Comparison of ENCODE assay signal across 9 cellular contexts in genomic region chr10:3623746-3624145, GRCh38.
DNase-seq lines count a peak whose midpoint lies in the region; ATAC-seq, FAIRE-seq and TF ChIP-seq lines count a peak whose summit lies in the region.
"Had no signal": no experiment of that assay in that cellular context is flagged by ENCODE, and none has a peak within 500 bp of the region (broad histone marks: within the 10 kb centered on the region; RNA-seq: fewer than 3 reads in every experiment).

No MANE protein-coding gene starts in this region.

- H3K4me1 Mint-ChIP-seq in activated CD8-positive, alpha-beta T cell treated with anti-CD3 and anti-CD28 coated beads for 36 hours (ENCODE audit: low read depth): peaks cover 31% of the 10 kb centered on the region
- peaks cover 14% of the 10 kb centered on the region for H3K4me1 Mint-ChIP-seq in activated CD8-positive, alpha-beta T cell treated with anti-CD3 and anti-CD28 coated beads, Interleukin-2, amount 10 ng/mL, durations not matched to agents 7 days and 5 days (ENCODE audit: low read depth)
- peaks cover 8 to 9% of the 10 kb centered on the region in 2 donors for H3K4me1 Mint-ChIP-seq in natural killer cell

- intact Hi-C loops in activated CD8-positive, alpha-beta T cell treated with anti-CD3 and anti-CD28 coated beads for 36 hours (cut with micrococcal nuclease): loop anchor here (10.0 kb wide), 1 partner anchor 131 kb away; no protein-coding TSS in a partner anchor
- intact Hi-C loops in transverse colon (cut with DNase I; ENCODE audit: low total_unique reads) (no loop called here), natural killer cell (cut with micrococcal nuclease) (no loop called here)

- H3K36me3 Mint-ChIP-seq in activated CD8-positive, alpha-beta T cell treated with anti-CD3 and anti-CD28 coated beads for 36 hours (ENCODE audit: low read depth): peaks cover 8% of the 10 kb centered on the region
- H3K36me3 Mint-ChIP-seq in activated CD8-positive, alpha-beta T cell treated with anti-CD3 and anti-CD28 coated beads, Interleukin-2, amount 10 ng/mL, durations not matched to agents 7 days and 5 days (ENCODE audit: low read depth): peaks cover 4% of the 10 kb centered on the region
- peaks cover 10% of the 10 kb centered on the region for H3K36me3 Mint-ChIP-seq in natural killer cell

- peak overlapping the region; percentile 80 for H3K27ac Mint-ChIP-seq in activated CD8-positive, alpha-beta T cell treated with anti-CD3 and anti-CD28 coated beads for 36 hours
- H3K27ac Mint-ChIP-seq in activated CD8-positive, alpha-beta T cell treated with anti-CD3 and anti-CD28 coated beads, Interleukin-2, amount 10 ng/mL, durations not matched to agents 7 days and 5 days: no peak overlapping the region
- H3K27ac Mint-ChIP-seq in natural killer cell: no peak overlapping the region

- peak overlapping the region; percentile 18 to 59 (median 40) for H3K27ac ChIP-seq in transverse colon
- H3K27ac ChIP-seq: right lobe of liver had no signal

- WGBS in transverse colon (ENCODE audit: low coverage in 1 of 2), 2 donors: 47 to 62% methylated on average over 3 to 7 of the region's 7 CpGs

- peaks cover 7% of the 10 kb centered on the region for H3K9me3 Mint-ChIP-seq in activated CD8-positive, alpha-beta T cell treated with anti-CD3 and anti-CD28 coated beads for 36 hours
- peaks cover 8% of the 10 kb centered on the region for H3K9me3 Mint-ChIP-seq in activated CD8-positive, alpha-beta T cell treated with anti-CD3 and anti-CD28 coated beads, Interleukin-2, amount 10 ng/mL, durations not matched to agents 7 days and 5 days (ENCODE audit: insufficient read depth)
- H3K9me3 Mint-ChIP-seq in natural killer cell: peaks cover 4 to 5% of the 10 kb centered on the region in 2 donors

- H3K27me3 Mint-ChIP-seq in activated CD8-positive, alpha-beta T cell treated with anti-CD3 and anti-CD28 coated beads for 36 hours: peaks cover 1% of the 10 kb centered on the region
- peaks cover 3% of the 10 kb centered on the region for H3K27me3 Mint-ChIP-seq in activated CD8-positive, alpha-beta T cell treated with anti-CD3 and anti-CD28 coated beads, Interleukin-2, amount 10 ng/mL, durations not matched to agents 7 days and 5 days (ENCODE audit: low read depth)
- H3K27me3 Mint-ChIP-seq in natural killer cell (ENCODE audit: low read depth in 2 of 2): peaks cover 9 to 32% of the 10 kb centered on the region in 2 donors

- H3K27me3 ChIP-seq in transverse colon: no peaks in the 10 kb centered on the region
- H3K27me3 ChIP-seq: right lobe of liver had no signal

- H3K4me3 Mint-ChIP-seq in activated CD8-positive, alpha-beta T cell treated with anti-CD3 and anti-CD28 coated beads for 36 hours: no peak overlapping the region
- no peak overlapping the region for H3K4me3 Mint-ChIP-seq in activated CD8-positive, alpha-beta T cell treated with anti-CD3 and anti-CD28 coated beads, Interleukin-2, amount 10 ng/mL, durations not matched to agents 7 days and 5 days
- H3K4me3 Mint-ChIP-seq in natural killer cell: no peak overlapping the region

- no peaks in the 10 kb centered on the region for H3K36me3 ChIP-seq in transverse colon
- H3K36me3 ChIP-seq: right lobe of liver had no signal

- H3K4me3 ChIP-seq in fibroblast of villous mesenchyme (ENCODE audit: low read depth, low read length) (peak overlapping the region; percentile 16), transverse colon (no peak overlapping the region)
- H3K4me3 ChIP-seq: right lobe of liver had no signal

- TF ChIP-seq CTCF in activated CD8-positive, alpha-beta T cell treated with anti-CD3 and anti-CD28 coated beads for 36 hours (IDR thresholded peaks at IDR 0.05): no peak
- TF ChIP-seq CTCF in fibroblast of villous mesenchyme (IDR thresholded peaks at IDR 0.05; ENCODE audit: insufficient read depth, low read depth, low read length): no peak
- no peak for TF ChIP-seq CTCF in transverse colon (IDR thresholded peaks at IDR 0.05)
- TF ChIP-seq CTCF in natural killer cell (IDR thresholded peaks at IDR 0.05): no peak

- H3K4me1 ChIP-seq in transverse colon: peaks cover 0 to 6% (median 2%) of the 10 kb centered on the region in 4 donors
- H3K4me1 ChIP-seq: right lobe of liver had no signal

- CTCF ChIA-PET in activated CD8-positive, alpha-beta T cell treated with anti-CD3 and anti-CD28 coated beads for 36 hours (lab: Charles Lee): interaction anchor here (1.2 to 1.3 kb wide), 2 partner anchors 9 to 32 kb away, joined by 3 to 4 read pairs; no protein-coding TSS in a partner anchor
- CTCF ChIA-PET in activated CD8-positive, alpha-beta T cell treated with anti-CD3 and anti-CD28 coated beads, Interleukin-2, amount 10 ng/mL, durations not matched to agents 7 days and 5 days (lab: Charles Lee): interaction anchor here (0.9 kb wide), 1 partner anchor 22 kb away, joined by 3 read pairs; no protein-coding TSS in a partner anchor

- no peak for ATAC-seq in activated CD8-positive, alpha-beta T cell treated with anti-CD3 and anti-CD28 coated beads for 36 hours
- no peak for ATAC-seq in activated CD8-positive, alpha-beta T cell treated with anti-CD3 and anti-CD28 coated beads, Interleukin-2, amount 10 ng/mL, durations not matched to agents 7 days and 5 days
- ATAC-seq in natural killer cell: no peak

- no peak for DNase-seq in activated CD8-positive, alpha-beta T cell treated with anti-CD3 and anti-CD28 coated beads for 36 hours
- no peak for DNase-seq in activated CD8-positive, alpha-beta T cell treated with anti-CD3 and anti-CD28 coated beads, Interleukin-2, amount 10 ng/mL, durations not matched to agents 7 days and 5 days
- peak; percentile 36 for DNase-seq in HTR-8/SVneo (ENCODE audit: insufficient read length, low spot score)
- peak; percentile 92 for DNase-seq in fibroblast of villous mesenchyme (ENCODE audit: low read depth)
- no peak for DNase-seq in transverse colon
- DNase-seq in natural killer cell: no peak
- DNase-seq in stimulated activated CD4-positive, alpha-beta T cell treated with anti-CD3 and anti-CD28 coated beads, Interleukin-4, amount 100 ng/mL, for 1 hour: no peak
- no peak for DNase-seq in NCI-H187 treated with DMSO at 0.1 percent for 48 hours (lab: John Stamatoyannopoulos, UW)
- DNase-seq: right lobe of liver had no signal

- no peak for FAIRE-seq in HTR-8/SVneo (lab: Jason Lieb, UNC)

- TF ChIP-seq POLR2A in transverse colon (IDR thresholded peaks at IDR 0.05): no peak

- no peak for TF ChIP-seq EP300 in transverse colon (IDR thresholded peaks at IDR 0.05; ENCODE audit: low read depth)

- POLR2A ChIA-PET in activated CD8-positive, alpha-beta T cell treated with anti-CD3 and anti-CD28 coated beads for 36 hours (lab: Charles Lee): interaction anchor here (0.6 kb wide), 1 partner anchor 602 kb away, joined by 3 read pairs; no protein-coding TSS in a partner anchor
- POLR2A ChIA-PET in activated CD8-positive, alpha-beta T cell treated with anti-CD3 and anti-CD28 coated beads, Interleukin-2, amount 10 ng/mL, durations not matched to agents 7 days and 5 days (lab: Charles Lee): interaction anchor here (1.4 kb wide), 1 partner anchor 161 kb away, joined by 5 read pairs; the partner anchor contains the start of gene KLF6

- in situ Hi-C loops in transverse colon (cut with MboI; ENCODE audit: low pct_ligation_motif_present in 1 of 4, low pct_unique_long_range_greater_than_20kb in 1 of 4, low sequenced_read_pairs in 3 of 4): no loop called here

- peaks cover 0 to 8% of the 10 kb centered on the region in 2 donors for H3K9me3 ChIP-seq in transverse colon
- H3K9me3 ChIP-seq: right lobe of liver had no signal

Comparison
In these comparisons a context has a peak if more than half of its experiments do, and no peak if none do; other contexts are left out.
1. DNase-seq: peak in HTR-8/SVneo (single experiment) and fibroblast of villous mesenchyme (single experiment); none in activated CD8-positive, alpha-beta T cell treated with anti-CD3 and anti-CD28 coated beads for 36 hours (single experiment), activated CD8-positive, alpha-beta T cell treated with anti-CD3 and anti-CD28 coated beads, Interleukin-2, amount 10 ng/mL, durations not matched to agents 7 days and 5 days (single experiment), transverse colon (single experiment), natural killer cell (single experiment), stimulated activated CD4-positive, alpha-beta T cell treated with anti-CD3 and anti-CD28 coated beads, Interleukin-4, amount 100 ng/mL, for 1 hour (single experiment) and NCI-H187 treated with DMSO at 0.1 percent for 48 hours (single experiment).